In the genomic region with DNA sequence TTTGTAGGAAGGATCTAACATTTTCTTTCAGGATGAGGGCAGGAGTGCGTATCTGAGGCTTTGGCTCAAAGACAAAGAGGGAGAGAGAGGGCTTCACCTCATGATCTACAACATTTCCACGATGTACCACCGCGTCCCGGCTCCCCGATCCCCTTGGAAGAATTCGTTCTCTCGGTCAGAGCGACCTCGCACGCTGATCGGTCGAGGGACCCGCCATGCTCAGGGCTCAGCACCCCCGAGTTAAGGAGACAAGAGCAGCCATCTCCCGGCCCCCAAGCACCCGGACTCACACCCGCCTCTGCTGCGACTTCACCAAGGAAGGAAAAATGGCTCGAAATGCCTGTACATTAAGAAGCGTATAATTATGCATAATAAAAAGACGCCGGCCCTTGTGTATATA, we compare ENCODE assay signal across 20 cellular contexts.
A peak's percentile ranks its signal among the peaks of the same experiment; 100 is the strongest.
DNase-seq lines count a peak whose midpoint lies in the region; ATAC-seq and TF ChIP-seq lines count a peak whose summit lies in the region.
"Had no signal": no experiment of that assay in that cellular context is flagged by ENCODE, and none has a peak within 500 bp of the region (broad histone marks: within the 10 kb centered on the region; RNA-seq: fewer than 3 reads in every experiment).

No MANE protein-coding gene starts in this region.

- no peaks in the 10 kb centered on the region for H4K20me1 ChIP-seq in neural progenitor cell (ENCODE audit: low read depth)
- H4K20me1 ChIP-seq: BLaER1 treated with 17β-estradiol and CSF1 and Interleukin-3, amounts not matched to agents 10 nM and 100 nM had no signal

- H3K27ac Mint-ChIP-seq in glutamatergic neuron (ENCODE audit: unreplicated experiment) (peak overlapping the region; percentile 88), neural progenitor cell (peak overlapping the region; percentile 61), progenitor cell of endocrine pancreas (no peak overlapping the region)
- H3K27ac Mint-ChIP-seq: CD14-positive monocyte; CD4-positive, alpha-beta T cell; CD8-positive, alpha-beta memory T cell had no signal

- TF ChIP-seq CTCF in glutamatergic neuron (IDR thresholded peaks at IDR 0.05; ENCODE audit: partially characterized antibody, unreplicated experiment) (no peak), neural progenitor cell (IDR thresholded peaks at IDR 0.05) (no peak), spleen (IDR thresholded peaks at IDR 0.05 in 8 of 11, conservative IDR thresholded peaks at IDR 0.05 in 3 of 11) (no peak), progenitor cell of endocrine pancreas (IDR thresholded peaks at IDR 0.05; ENCODE audit: unreplicated experiment) (no peak)

- H3F3A ChIP-seq in neural progenitor cell (ENCODE audit: low read depth) = peaks cover 14% of the 10 kb centered on the region

- H3K9me3 ChIP-seq in neural progenitor cell (ENCODE audit: low read depth) = no peaks in the 10 kb centered on the region
- H3K9me3 ChIP-seq in spleen = peaks cover 0 to 5% (median 0%) of the 10 kb centered on the region in 8 donors

- H3K4me3 ChIP-seq in neural progenitor cell = no peak overlapping the region
- no peak overlapping the region for H3K4me3 ChIP-seq in spleen
- H3K4me3 ChIP-seq: BLaER1 treated with 17β-estradiol and CSF1 and Interleukin-3, amounts not matched to agents 10 nM and 100 nM; GM12878; GM23248 had no signal

- no peaks in the 10 kb centered on the region for H3K36me3 ChIP-seq in neural progenitor cell
- H3K36me3 ChIP-seq in spleen = no peaks in the 10 kb centered on the region
- H3K36me3 ChIP-seq: BE2C; BLaER1 treated with 17β-estradiol and CSF1 and Interleukin-3, amounts not matched to agents 10 nM and 100 nM had no signal

- H3K27ac ChIP-seq in neural progenitor cell (no peak overlapping the region), spleen (no peak overlapping the region)
- H3K27ac ChIP-seq: BLaER1 treated with 17β-estradiol and CSF1 and Interleukin-3, amounts not matched to agents 10 nM and 100 nM; GM23248 had no signal

- H3K4me2 ChIP-seq in neural progenitor cell = no peak overlapping the region
- H3K4me2 ChIP-seq: BLaER1 treated with 17β-estradiol and CSF1 and Interleukin-3, amounts not matched to agents 10 nM and 100 nM had no signal

- no peak for DNase-seq in glutamatergic neuron
- no peak for DNase-seq in neural progenitor cell (ENCODE audit: low spot score)
- DNase-seq in spleen = peak; percentile 58
- no peak for DNase-seq in AML-193 (lab: John Stamatoyannopoulos, UW)
- no peak for DNase-seq in NCI-H2029 treated with DMSO at 0.1 percent for 48 hours (lab: John Stamatoyannopoulos, UW)
- DNase-seq in progenitor cell of endocrine pancreas (ENCODE audit: low spot score, unreplicated experiment) = no peak
- DNase-seq: BE2C; CD4-positive, alpha-beta T cell; CD8-positive, alpha-beta memory T cell; DMS 273 treated with DMSO at 0.1 percent for 48 hours; DMS79; EL; GDM1; GM23248; H7; HCEC 1CT had no signal

- H3K36me3 Mint-ChIP-seq in glutamatergic neuron (ENCODE audit: unreplicated experiment) (no peaks in the 10 kb centered on the region), neural progenitor cell (peaks cover 1% of the 10 kb centered on the region), progenitor cell of endocrine pancreas (ENCODE audit: insufficient read depth) (no peaks in the 10 kb centered on the region)
- H3K36me3 Mint-ChIP-seq: CD14-positive monocyte; CD8-positive, alpha-beta memory T cell had no signal

- no peak overlapping the region for H2AFZ ChIP-seq in neural progenitor cell (replicated peaks)
- H2AFZ ChIP-seq: GM23248 had no signal

- H3K9me3 Mint-ChIP-seq in glutamatergic neuron (ENCODE audit: unreplicated experiment) (peaks cover 11% of the 10 kb centered on the region), neural progenitor cell (peaks cover 8% of the 10 kb centered on the region), progenitor cell of endocrine pancreas (ENCODE audit: low read depth) (no peaks in the 10 kb centered on the region)
- H3K9me3 Mint-ChIP-seq: CD4-positive, alpha-beta T cell had no signal

- peaks cover 42% of the 10 kb centered on the region for H3K4me1 ChIP-seq in neural progenitor cell
- H3K4me1 ChIP-seq in spleen = no peaks in the 10 kb centered on the region
- H3K4me1 ChIP-seq: BE2C had no signal

- intact Hi-C loops in spleen (cut with DNase I; ENCODE audit: low total_unique reads) = no loop called here

- no peak for ATAC-seq in HG03159 (IDR thresholded peaks at IDR 0.05; ENCODE audit: unreplicated experiment)
- ATAC-seq: GM12878 had no signal

- H3K9ac ChIP-seq in neural progenitor cell = no peak overlapping the region
- H3K9ac ChIP-seq: BLaER1 treated with 17β-estradiol and CSF1 and Interleukin-3, amounts not matched to agents 10 nM and 100 nM; GM23248 had no signal

- WGBS in spleen, 5 donors = 71 to 87% (median 80%) methylated on average over 23 of the region's 23 CpGs

- H3K4me3 Mint-ChIP-seq in glutamatergic neuron (ENCODE audit: unreplicated experiment) (peak overlapping the region; percentile 67), neural progenitor cell (no peak overlapping the region), progenitor cell of endocrine pancreas (ENCODE audit: low read depth) (no peak overlapping the region)
- H3K4me3 Mint-ChIP-seq: CD14-positive monocyte; CD4-positive, alpha-beta T cell; CD8-positive, alpha-beta memory T cell had no signal

- H3K4me1 Mint-ChIP-seq in glutamatergic neuron (ENCODE audit: low read depth, unreplicated experiment) = peaks cover 72% of the 10 kb centered on the region
- H3K4me1 Mint-ChIP-seq in neural progenitor cell = peaks cover 66% of the 10 kb centered on the region
- H3K4me1 Mint-ChIP-seq in progenitor cell of endocrine pancreas (ENCODE audit: low read depth) = peaks cover 19% of the 10 kb centered on the region
- H3K4me1 Mint-ChIP-seq: CD14-positive monocyte; CD8-positive, alpha-beta memory T cell had no signal

- H3K79me2 ChIP-seq in neural progenitor cell (ENCODE audit: low read depth) = no peaks in the 10 kb centered on the region

- peaks cover 15% of the 10 kb centered on the region for H3K27me3 Mint-ChIP-seq in glutamatergic neuron (ENCODE audit: unreplicated experiment)
- peaks cover 4% of the 10 kb centered on the region for H3K27me3 Mint-ChIP-seq in neural progenitor cell (ENCODE audit: insufficient read depth, low read depth)
- peaks cover 36% of the 10 kb centered on the region for H3K27me3 Mint-ChIP-seq in progenitor cell of endocrine pancreas

- H3K27me3 ChIP-seq in neural progenitor cell = no peaks in the 10 kb centered on the region
- peaks cover 0 to 68% (median 4%) of the 10 kb centered on the region in 7 donors for H3K27me3 ChIP-seq in spleen (replicated peaks in 1 of 7)
- H3K27me3 ChIP-seq: BE2C had no signal

- no peak for TF ChIP-seq POLR2A in spleen (IDR thresholded peaks at IDR 0.05)
